34 cellular contexts compared by ENCODE assay signal in the genomic region with DNA sequence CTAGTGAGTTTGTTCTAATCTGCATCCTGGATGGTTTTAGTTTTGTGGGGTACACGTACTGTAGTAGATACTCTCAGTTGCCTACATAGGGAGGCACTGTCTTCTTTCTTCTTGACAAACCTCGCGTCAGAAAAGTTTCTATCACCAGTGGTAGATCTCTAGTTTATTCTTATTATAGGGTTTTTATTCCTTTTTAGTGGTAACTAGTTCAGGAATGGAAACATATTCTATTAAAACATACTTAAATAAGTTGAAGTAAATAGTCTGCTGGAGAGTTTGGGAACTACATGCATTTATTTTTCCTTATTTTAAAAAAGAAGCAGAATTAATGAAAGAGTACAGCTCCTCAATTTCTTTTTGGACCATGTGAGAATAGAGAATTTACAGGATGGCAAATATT. TPM values are rescaled to one million over a fixed set of nuclear protein-coding genes. Genes with fewer than 3 reads are reported as not detected.
"Had no signal": no experiment of that assay in that cellular context is flagged by ENCODE, and none has a peak within 500 bp of the region (broad histone marks: within the 10 kb centered on the region; RNA-seq: fewer than 3 reads in every experiment).

No MANE protein-coding gene starts in this region.

- H3K27me3 ChIP-seq: adrenal gland, body of pancreas, cardiac muscle cell, colonic mucosa, ovary, upper lobe of left lung, vagina had no signal

- H3K9me3 ChIP-seq: adrenal gland, body of pancreas, colonic mucosa, heart left ventricle, ovary, prostate gland, upper lobe of left lung, vagina had no signal

- H3K4me3 Mint-ChIP-seq: activated naive CD8-positive, alpha-beta T cell treated with anti-CD3 and anti-CD28 coated beads for 36 hours; mesothelial cell of epicardium; naive B cell; nephron progenitor cell; stimulated activated naive CD8-positive, alpha-beta T cell treated with anti-CD3 and anti-CD28 coated beads, Interleukin-15, amount 100 ng/mL, for 72 hours; WTC11 had no signal

- H3K27ac Mint-ChIP-seq: activated naive CD8-positive, alpha-beta T cell treated with anti-CD3 and anti-CD28 coated beads for 36 hours; mesothelial cell of epicardium; naive B cell; nephron progenitor cell; stimulated activated naive CD8-positive, alpha-beta T cell treated with anti-CD3 and anti-CD28 coated beads, Interleukin-15, amount 100 ng/mL, for 72 hours; WTC11 had no signal

- DNase-seq: activated CD4-positive, alpha-beta T cell treated with anti-CD3 and anti-CD28 coated beads for 1 hour; activated CD8-positive, alpha-beta memory T cell treated with anti-CD3 and anti-CD28 coated beads for 24 hours; activated effector memory CD4-positive, alpha-beta T cell treated with Interleukin-2 at 50 U/mL for 16 hours; activated naive CD4-positive, alpha-beta T cell treated with Interleukin-2 at 50 U/mL for 16 hours; activated naive CD8-positive, alpha-beta T cell treated with anti-CD3 and anti-CD28 coated beads for 36 hours; adrenal gland; aorta; body of pancreas; cerebellar nuclear complex; colonic mucosa; effector CD8-positive, alpha-beta T cell; heart left ventricle; naive B cell; nephron progenitor cell; ovary; retina; stimulated activated CD4-positive, alpha-beta T cell treated with anti-CD3 and anti-CD28 coated beads, Interleukin-12 subunit alpha, Interleukin-12 subunit beta, amount 100 ng/mL, for 4 hours; stimulated activated CD4-positive, alpha-beta T cell treated with anti-CD3 and anti-CD28 coated beads, Interleukin-4, amount 100 ng/mL, for 1 hour; stimulated activated naive CD8-positive, alpha-beta T cell treated with anti-CD3 and anti-CD28 coated beads, Interleukin-15, amount 100 ng/mL, for 72 hours; substantia nigra; T-helper 2 cell; upper lobe of left lung had no signal

- H3K36me3 Mint-ChIP-seq: activated naive CD8-positive, alpha-beta T cell treated with anti-CD3 and anti-CD28 coated beads for 36 hours; mesothelial cell of epicardium; WTC11 had no signal

- H3K4me3 ChIP-seq: adrenal gland, body of pancreas, cardiac muscle cell, colonic mucosa, heart left ventricle, ovary, prostate gland, skin epidermis, upper lobe of left lung, vagina had no signal

- H3K4me1 Mint-ChIP-seq: activated naive CD8-positive, alpha-beta T cell treated with anti-CD3 and anti-CD28 coated beads for 36 hours; mesothelial cell of epicardium; naive B cell; nephron progenitor cell; stimulated activated naive CD8-positive, alpha-beta T cell treated with anti-CD3 and anti-CD28 coated beads, Interleukin-15, amount 100 ng/mL, for 72 hours had no signal

- H3K9me3 Mint-ChIP-seq: activated naive CD8-positive, alpha-beta T cell treated with anti-CD3 and anti-CD28 coated beads for 36 hours; mesothelial cell of epicardium; naive B cell; nephron progenitor cell; stimulated activated naive CD8-positive, alpha-beta T cell treated with anti-CD3 and anti-CD28 coated beads, Interleukin-15, amount 100 ng/mL, for 72 hours; WTC11 had no signal

- H3K36me3 ChIP-seq: adrenal gland, cardiac muscle cell, colonic mucosa, heart left ventricle, ovary, prostate gland, upper lobe of left lung, vagina had no signal

- H3K27ac ChIP-seq: adrenal gland, body of pancreas, cardiac muscle cell, colonic mucosa, heart left ventricle, ovary, prostate gland, skin epidermis, upper lobe of left lung, vagina had no signal

- H3K4me1 ChIP-seq: adrenal gland, body of pancreas, colonic mucosa, heart left ventricle, prostate gland, upper lobe of left lung, vagina had no signal

RNA-seq across cellular contexts. Expression of a gene that starts 33.6 kb away (rescaled TPM):
- total RNA-seq: activated naive CD8-positive, alpha-beta T cell treated with anti-CD3 and anti-CD28 coated beads for 36 hours; adrenal gland; aorta; body of pancreas; cardiac muscle cell; colonic mucosa; dermis microvascular lymphatic vessel endothelial cell; fibroblast of lung; fibroblast of villous mesenchyme; heart left ventricle; kidney epithelial cell; lower leg skin; mesothelial cell of epicardium; ovary; prostate gland; sciatic nerve; upper lobe of left lung; vagina; WTC11 had no signal
